Comparison of ENCODE assay signal across 8 cellular contexts in genomic region chr15:99733268-99734039, GRCh38. TPM values are rescaled to one million over a fixed set of nuclear protein-coding genes. Genes with fewer than 3 reads are reported as not detected.
DNase-seq lines count a peak whose midpoint lies in the region; ATAC-seq and TF ChIP-seq lines count a peak whose summit lies in the region.

Gene LYSMD4 (minus strand): TSS chr15:99733437. CDS start chr15:99731999, 1,438 bp downstream.

- H3K27me3 ChIP-seq in BJ (ENCODE audit: control insufficient read depth, insufficient read depth, low read length) = peaks cover 2% of the 10 kb centered on the region; the same call in 1 of the 2 replicates

- CTCF ChIA-PET in BJ (lab: Yijun Ruan, JAX) = interaction anchor here (0.6 to 4.5 kb wide), 5 partner anchors 15 to 1314 kb away, joined by 3 to 19 read pairs (median 9); no protein-coding TSS in a partner anchor

- peak; percentile 59 for DNase-seq in BJ (ENCODE audit: low read depth)
- DNase-seq in GM19240 (ENCODE audit: insufficient read length, low spot score) = peak; percentile 94
- DNase-seq in NCI-H510A (lab: John Stamatoyannopoulos, UW) = peak; percentile 83
- DNase-seq in activated CD4-positive, CD25-positive, alpha-beta regulatory T cell treated with anti-CD3 and anti-CD28 coated beads, Interleukin-2, amount 50 U/mL, for 72 hours = peak; percentile 96
- peak; percentile 99 for DNase-seq in cerebellum (ENCODE audit: low spot score)
- peak; percentile 85 for DNase-seq in kidney glomerular epithelial cell (lab: John Stamatoyannopoulos, UW)
- peak; percentile 99 for DNase-seq in stimulated activated CD4-positive, alpha-beta T cell treated with anti-CD3 and anti-CD28 coated beads, Interleukin-15, amount 100 ng/mL, for 24 hours

- peak; percentile 97 for ATAC-seq in HG03442 (IDR thresholded peaks at IDR 0.05; ENCODE audit: unreplicated experiment)

- H3K36me3 ChIP-seq in BJ (ENCODE audit: control insufficient read depth, insufficient read depth, low read length) = no peaks in the 10 kb centered on the region

- peak within 1 kb of the TSS; percentile 85 for H3K4me3 ChIP-seq in BJ (ENCODE audit: low read depth, low read length)

- no peak for TF ChIP-seq CTCF in BJ (IDR thresholded peaks at IDR 0.05; ENCODE audit: insufficient read depth, low read depth, low read length)

- POLR2A ChIA-PET in BJ (lab: Charles Lee) = interaction anchor here (0.6 to 1.0 kb wide), 9 partner anchors 17 to 1218 kb away, joined by 3 to 10 read pairs (median 6); no protein-coding TSS in a partner anchor

RNA-seq across cellular contexts. Expression of gene LYSMD4, which starts in this region (rescaled TPM):
- 2.1 and 2.7 TPM in 2 replicates for polyA plus RNA-seq in BJ (2011; rRNA removed)
- polyA minus RNA-seq in BJ (2011; rRNA and poly(A)+ RNA removed) = 1.8 and 2.3 TPM in 2 replicates
- 16.7 TPM for total RNA-seq in cerebellum

Comparison
In these comparisons a context has a peak if more than half of its experiments do, and no peak if none do; other contexts are left out.
1. Peak in every context shown above with its lines: DNase-seq, ATAC-seq and H3K4me3 ChIP-seq.